23 cellular contexts compared by ENCODE assay signal in the genomic region with DNA sequence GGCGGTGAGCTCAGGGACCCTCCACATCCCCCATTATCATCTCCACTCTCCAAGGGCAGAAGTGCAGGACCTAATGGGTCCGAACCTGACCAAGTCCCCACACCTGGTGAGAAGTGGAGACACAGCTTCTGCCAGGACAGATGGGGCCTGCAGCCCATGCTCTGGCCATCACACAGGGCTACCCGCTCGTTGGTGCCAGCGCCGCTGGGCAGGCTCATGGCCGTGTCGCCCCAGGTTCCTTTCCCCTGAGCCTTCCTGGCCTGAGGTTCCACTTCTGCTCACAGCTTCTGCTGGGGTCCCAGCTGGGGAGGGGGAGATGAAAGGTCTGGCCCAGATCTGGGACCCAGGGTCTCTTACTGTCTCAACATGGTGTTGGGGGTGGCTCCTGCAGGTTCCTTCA.
"Had no signal": no experiment of that assay in that cellular context is flagged by ENCODE, and none has a peak within 500 bp of the region (broad histone marks: within the 10 kb centered on the region; RNA-seq: fewer than 3 reads in every experiment).

No MANE protein-coding gene starts in this region.

- H3K27me3 ChIP-seq: colonic mucosa, foreskin keratinocyte had no signal

- H3K4me3 ChIP-seq: colonic mucosa, coronary artery, esophagus muscularis mucosa, esophagus squamous epithelium, gastrocnemius medialis, gastroesophageal sphincter, heart left ventricle, heart right ventricle had no signal

- H3K4me1 Mint-ChIP-seq: endodermal cell had no signal

- H3K4me3 Mint-ChIP-seq: dendritic cell treated with granulocyte-macrophage colony-stimulating factor and Interleukin-4, amounts not matched to agents 40 ng/mL and 50 ng/mL, for 4 days; effector memory CD8-positive, alpha-beta T cell; endodermal cell had no signal

- H3K9me3 ChIP-seq: colonic mucosa, esophagus muscularis mucosa, esophagus squamous epithelium, gastrocnemius medialis, gastroesophageal sphincter, heart left ventricle, heart right ventricle had no signal

- H3K36me3 ChIP-seq: colonic mucosa, esophagus muscularis mucosa, esophagus squamous epithelium, gastrocnemius medialis, gastroesophageal sphincter, heart left ventricle, heart right ventricle had no signal

- DNase-seq: colonic mucosa; cortex of kidney; dermis blood vessel endothelial cell; effector CD4-positive, alpha-beta T cell; effector CD8-positive, alpha-beta T cell; effector memory CD4-positive, alpha-beta T cell; effector memory CD8-positive, alpha-beta T cell; endodermal cell; erythroblast; esophagus squamous epithelium; foreskin fibroblast; foreskin keratinocyte; foreskin melanocyte; gastrocnemius medialis; glutamatergic neuron; head of caudate nucleus; heart left ventricle; heart right ventricle had no signal

- ATAC-seq: effector memory CD8-positive, alpha-beta T cell; foreskin keratinocyte; gastrocnemius medialis; gastroesophageal sphincter; heart left ventricle; heart right ventricle had no signal

- H3K9me3 Mint-ChIP-seq: dendritic cell treated with granulocyte-macrophage colony-stimulating factor and Interleukin-4, amounts not matched to agents 40 ng/mL and 50 ng/mL, for 4 days; effector memory CD8-positive, alpha-beta T cell; endodermal cell had no signal

- H3K27me3 Mint-ChIP-seq: dendritic cell treated with granulocyte-macrophage colony-stimulating factor and Interleukin-4, amounts not matched to agents 40 ng/mL and 50 ng/mL, for 4 days had no signal

- H3K27ac Mint-ChIP-seq: dendritic cell treated with granulocyte-macrophage colony-stimulating factor and Interleukin-4, amounts not matched to agents 40 ng/mL and 50 ng/mL, for 4 days; effector memory CD8-positive, alpha-beta T cell; endodermal cell had no signal

- H3K27ac ChIP-seq: colonic mucosa, coronary artery, epithelial cell of prostate, esophagus muscularis mucosa, esophagus squamous epithelium, foreskin keratinocyte, gastrocnemius medialis, gastroesophageal sphincter, heart left ventricle, heart right ventricle had no signal

- H3K4me1 ChIP-seq: colonic mucosa, esophagus muscularis mucosa, esophagus squamous epithelium, foreskin keratinocyte, gastrocnemius medialis, gastroesophageal sphincter, heart left ventricle, heart right ventricle had no signal
